In genomic region chr20:750801-751200, GRCh38 we compare ENCODE assay signal across 26 cellular contexts. TPM values are rescaled to one million over a fixed set of nuclear protein-coding genes. Genes with fewer than 3 reads are reported as not detected.
DNase-seq lines count a peak whose midpoint lies in the region; ATAC-seq, FAIRE-seq and TF ChIP-seq lines count a peak whose summit lies in the region.
"Had no signal": no experiment of that assay in that cellular context is flagged by ENCODE, and none has a peak within 500 bp of the region (broad histone marks: within the 10 kb centered on the region; RNA-seq: fewer than 3 reads in every experiment).

No MANE protein-coding gene starts in this region.

- peak overlapping the region; percentile 76 for H2AFZ ChIP-seq in K562 (ENCODE audit: low read depth, low read length)

- no peak overlapping the region for H4K8ac ChIP-seq in mesendoderm (ENCODE audit: low read depth, low read length)

- H2BK15ac ChIP-seq in mesendoderm (replicated peaks; ENCODE audit: low read depth), result no peak overlapping the region

- H3K79me1 ChIP-seq in mesendoderm (ENCODE audit: low read length), result no peaks in the 10 kb centered on the region

- no peak for TF ChIP-seq POLR2A in K562 (conservative IDR thresholded peaks at IDR 0.05)

- in situ Hi-C loops in K562 (cut with MboI), result no loop called here

- H3K18ac ChIP-seq in mesendoderm (ENCODE audit: low read length), result no peak overlapping the region

- no peak overlapping the region for H3K56ac ChIP-seq in mesendoderm (ENCODE audit: low read length)

- no peak for TF ChIP-seq CTCF in K562 (IDR thresholded peaks at IDR 0.05 in 2 of 3, conservative IDR thresholded peaks at IDR 0.05 in 1 of 3; ENCODE audit: insufficient read depth in 2 of 3, low read depth in 1 of 3, low read length in 3 of 3)
- no peak for TF ChIP-seq CTCF in A673 (conservative IDR thresholded peaks at IDR 0.05; ENCODE audit: low read depth, low read length)
- no peak for TF ChIP-seq CTCF in MCF 10A (IDR thresholded peaks at IDR 0.05; ENCODE audit: unreplicated experiment)

- H4K20me1 ChIP-seq in K562 (replicated peaks; ENCODE audit: control insufficient read depth, insufficient read depth, low read length), result no peaks in the 10 kb centered on the region

- H3K9me3 Mint-ChIP-seq in MCF 10A (ENCODE audit: unreplicated experiment), result peaks cover 9% of the 10 kb centered on the region

- H3K4me3 ChIP-seq in K562 (no peak overlapping the region), mesendoderm (ENCODE audit: low read length) (no peak overlapping the region), A673 (ENCODE audit: low read depth, low read length, poor library complexity, severe bottlenecking) (no peak overlapping the region)
- H3K4me3 ChIP-seq: dorsolateral prefrontal cortex had no signal

- H3K23ac ChIP-seq in mesendoderm (ENCODE audit: low read length), result no peak overlapping the region

- no peak overlapping the region for H2BK120ac ChIP-seq in mesendoderm (ENCODE audit: low read depth, low read length)

- no peak overlapping the region for H2BK5ac ChIP-seq in mesendoderm (ENCODE audit: low read length)

- H3K27ac Mint-ChIP-seq in MCF 10A (ENCODE audit: low read depth, unreplicated experiment), result no peak overlapping the region
- H3K27ac Mint-ChIP-seq: activated CD4-positive, alpha-beta T cell treated with anti-CD3 and anti-CD28 coated beads, Interleukin-2, amount 10 ng/mL, durations not matched to agents 7 days and 5 days; CD4-positive, alpha-beta memory T cell; nephron had no signal

- BruUV-seq in K562 (replicated peaks; lab: Mats Ljungman, UMichigan) (no TSS peak), A673 (replicated peaks; lab: Mats Ljungman, UMichigan) (no TSS peak), MCF 10A (replicated peaks; lab: Mats Ljungman, UMichigan) (no TSS peak)

- H3K36me3 Mint-ChIP-seq in MCF 10A (ENCODE audit: insufficient read depth, unreplicated experiment), result no peaks in the 10 kb centered on the region
- H3K36me3 Mint-ChIP-seq: CD4-positive, alpha-beta memory T cell had no signal

- ATAC-seq in K562, result peak; percentile 98
- ATAC-seq in GM21381 (IDR thresholded peaks at IDR 0.05; ENCODE audit: unreplicated experiment), result no peak
- ATAC-seq: activated T-cell treated with anti-CD3 and anti-CD28 coated beads, Interleukin-2, amount 50 U/mL, for 4 hours had no signal

- no peak overlapping the region for H3K4ac ChIP-seq in mesendoderm (ENCODE audit: low read depth, low read length)

- H3K9me1 ChIP-seq in K562 (ENCODE audit: control insufficient read depth, insufficient read depth, low read length), result no peaks in the 10 kb centered on the region

- TF ChIP-seq EP300 in K562 (IDR thresholded peaks at IDR 0.05; ENCODE audit: low read length), result no peak

- H3K4me1 Mint-ChIP-seq in MCF 10A (ENCODE audit: insufficient read depth, unreplicated experiment), result no peaks in the 10 kb centered on the region

- no peak overlapping the region for H3K27ac ChIP-seq in K562 (ENCODE audit: extremely low read depth, low read depth, low read length)
- H3K27ac ChIP-seq in mesendoderm (ENCODE audit: low read depth, low read length), result no peak overlapping the region
- no peak overlapping the region for H3K27ac ChIP-seq in A673 (ENCODE audit: low read depth, low read length, poor library complexity, severe bottlenecking)

- CTCF ChIA-PET in K562 (lab: Yijun Ruan, JAX; ENCODE audit: low intra/inter-chr PET ratio) (no interaction called here), A673 (lab: Charles Lee) (no interaction called here), MCF 10A (lab: Yijun Ruan, JAX) (interaction anchor here (0.8 to 2.9 kb wide), 2 partner anchors 11 to 140 kb away, joined by 3 to 24 read pairs; partner anchors contain the start of gene TCF15)

- TF ChIP-seq RAD21 in K562 (CRISPR knock-in tag; conservative IDR thresholded peaks at IDR 0.05 in 1 of 2, IDR thresholded peaks at IDR 0.05 in 1 of 2), result no peak

- H3K79me2 ChIP-seq in K562 (ENCODE audit: control insufficient read depth, insufficient read depth, low read length), result no peaks in the 10 kb centered on the region
- H3K79me2 ChIP-seq in mesendoderm (ENCODE audit: control insufficient read depth, insufficient read depth, low read length), result no peaks in the 10 kb centered on the region

- POLR2A ChIA-PET in K562 (lab: Yijun Ruan, JAX), result interaction anchor here (0.7 to 1.0 kb wide), 2 partner anchors 12 to 504 kb away, joined by 3 to 4 read pairs; no protein-coding TSS in a partner anchor
- POLR2A ChIA-PET in A673 (lab: Charles Lee; ENCODE audit: low non-redundant PET), result no interaction called here
- POLR2A ChIA-PET in MCF 10A (lab: Yijun Ruan, JAX), result no interaction called here

- no peak overlapping the region for H2AK5ac ChIP-seq in mesendoderm (ENCODE audit: low read length)

- no peak overlapping the region for H3K9ac ChIP-seq in K562 (ENCODE audit: insufficient read depth in 1 of 2, low read depth in 2 of 2, low read length in 2 of 2)
- no peak overlapping the region for H3K9ac ChIP-seq in mesendoderm (ENCODE audit: low read length)

- peak overlapping the region; percentile 14; the same call in 1 of the 2 replicates for H3K4me2 ChIP-seq in K562 (ENCODE audit: insufficient read depth, low read length)
- H3K4me2 ChIP-seq in mesendoderm (ENCODE audit: low read length), result no peak overlapping the region

- no peak overlapping the region for H4K5ac ChIP-seq in mesendoderm (ENCODE audit: low read length)

- peak; percentile 91 for FAIRE-seq in K562 (lab: Jason Lieb, UNC)

- H3K36me3 ChIP-seq in K562 (ENCODE audit: control insufficient read depth, insufficient read depth, low read length), result no peaks in the 10 kb centered on the region
- H3K36me3 ChIP-seq in mesendoderm (ENCODE audit: control insufficient read depth, insufficient read depth, low read length), result no peaks in the 10 kb centered on the region
- H3K36me3 ChIP-seq in A673 (ENCODE audit: insufficient read depth, low read length, poor library complexity, severe bottlenecking), result no peaks in the 10 kb centered on the region

- intact Hi-C loops in K562 (cut with micrococcal nuclease), result no loop called here
- intact Hi-C loops in A673 (cut with micrococcal nuclease; ENCODE audit: unreplicated experiment), result no loop called here
- intact Hi-C loops in MCF 10A (cut with micrococcal nuclease), result no loop called here

- H3K4me1 ChIP-seq in K562 (replicated peaks in 1 of 2; ENCODE audit: control insufficient read depth in 2 of 2, insufficient read depth in 2 of 2, low read length in 2 of 2) (no peaks in the 10 kb centered on the region; a peak in 3 of 5 replicates), mesendoderm (ENCODE audit: control insufficient read depth, low read depth, low read length) (no peaks in the 10 kb centered on the region), A673 (ENCODE audit: insufficient read depth, low read length, poor library complexity, severe bottlenecking) (no peaks in the 10 kb centered on the region)

- peaks cover 1% of the 10 kb centered on the region; the same call in 1 of the 2 replicates for H3K9me3 ChIP-seq in K562 (replicated peaks; ENCODE audit: control insufficient read depth, insufficient read depth, low read depth, low read length)
- peaks cover 8% of the 10 kb centered on the region for H3K9me3 ChIP-seq in A673 (ENCODE audit: low read depth, low read length, poor library complexity, severe bottlenecking)

- DNase-seq in EH (ENCODE audit: low read depth) (peak; percentile 13), MV-4-11 (lab: John Stamatoyannopoulos, UW) (peak; percentile 6), K562 (ENCODE audit: extremely low read depth in 1 of 4, low spot score in 3 of 4) (peak; percentile 61 to 70 (median 66)), mesendoderm (peak; percentile 71), A673 (ENCODE audit: low spot score) (no peak), MCF 10A (ENCODE audit: unreplicated experiment) (no peak), A172 (ENCODE audit: low spot score) (no peak)
- DNase-seq: activated CD4-positive, alpha-beta T cell treated with anti-CD3 and anti-CD28 coated beads, Interleukin-2, amount 10 ng/mL, durations not matched to agents 7 days and 5 days; activated naive CD4-positive, alpha-beta T cell; activated T-cell treated with anti-CD3 and anti-CD28 coated beads, Interleukin-2, amount 50 U/mL, for 4 hours; CD4-positive, alpha-beta memory T cell; DMS153; dorsolateral prefrontal cortex; H7; islet precursor cell; KBM-7; midbrain; NCI-H524; SIG-M5; stimulated activated CD4-positive, alpha-beta T cell treated with anti-CD3 and anti-CD28 coated beads, Interleukin-4, amount 100 ng/mL, for 1 hour; SW 1271; T1000 had no signal

- H3K27me3 ChIP-seq in K562 (ENCODE audit: control insufficient read depth in 2 of 2, insufficient read depth in 2 of 2, low read length in 2 of 2) (peaks cover 0 to 2% of the 10 kb centered on the region in 2 experiments; a peak in 1 of 5 replicates), mesendoderm (ENCODE audit: insufficient read depth, low read length, poor library complexity) (no peaks in the 10 kb centered on the region), A673 (replicated peaks; ENCODE audit: insufficient read depth, low read depth, low read length, poor library complexity) (no peaks in the 10 kb centered on the region)

- 0% methylated on average over 2 of the region's 3 CpGs for WGBS in K562 (ENCODE audit: insufficient coverage, low coverage, missing lambda C conversion rate)
- WGBS in mesendoderm (ENCODE audit: extremely low coverage, insufficient coverage, low lambda C conversion rate), result no CpG with 5 or more reads among the region's 3 CpGs

- peaks cover 36% of the 10 kb centered on the region for H3K27me3 Mint-ChIP-seq in MCF 10A (ENCODE audit: insufficient read depth, unreplicated experiment)

- no peak overlapping the region for H3K4me3 Mint-ChIP-seq in MCF 10A (ENCODE audit: unreplicated experiment)
- H3K4me3 Mint-ChIP-seq: activated CD4-positive, alpha-beta T cell treated with anti-CD3 and anti-CD28 coated beads, Interleukin-2, amount 10 ng/mL, durations not matched to agents 7 days and 5 days; activated T-cell treated with anti-CD3 and anti-CD28 coated beads, Interleukin-2, amount 50 U/mL, for 4 hours; CD4-positive, alpha-beta memory T cell; nephron had no signal

RNA-seq across cellular contexts. Expression of gene SLC52A3, which starts 17.5 kb away (rescaled TPM):
- total RNA-seq in K562 (2011; cell fraction: chromatin; rRNA removed; ENCODE audit: low replicate concordance), result 0.30 and 0.76 TPM in 2 replicates
- total RNA-seq in K562 (2011; cell fraction: nucleolus; rRNA removed), result 0.83 and 0.92 TPM in 2 replicates
- 0.53 and 0.81 TPM in 2 replicates for total RNA-seq in K562 (2011; cell fraction: nucleoplasm; rRNA removed)
- 0.09 and 0.16 TPM in 2 replicates for total RNA-seq in K562 (2014; rRNA removed)
- total RNA-seq in K562 (2014; rRNA removed; fragmentation: Illumina TruSeq; extraction: Trizol), result 0.13 and 0.25 TPM in 2 replicates
- 0.11 and 0.19 TPM in 2 replicates for total RNA-seq in K562 (2015; rRNA removed; fragmentation: Illumina TruSeq; extraction: Trizol)
- 0.60 and 0.69 TPM in 2 replicates for total RNA-seq in K562 (2021)
- 0.10 and 1.0 TPM in 2 replicates for polyA plus RNA-seq in K562 (2011; rRNA removed)
- polyA plus RNA-seq in K562 (2011; cell fraction: cytosol; rRNA removed), result 0.42 and 0.81 TPM in 2 replicates
- polyA plus RNA-seq in K562 (2011; cell fraction: nucleus; rRNA removed), result 0.44 and 0.51 TPM in 2 replicates
- polyA plus RNA-seq in K562 (2012), result 0.49 and 0.79 TPM in 2 replicates
- polyA plus RNA-seq in K562 (2014; fragmentation: Illumina TruSeq; extraction: Trizol), result 0.37 and 0.44 TPM in 2 replicates
- polyA plus RNA-seq in K562 (2014; fragmentation: Nextera tagmentation; extraction: Ambion mirVana), result under 1 TPM; 0.06 to 0.07 TPM
- polyA plus RNA-seq in K562 (2014; rRNA removed), result 0.16 and 0.20 TPM in 2 replicates
- 0.39 TPM in 1 of 2 replicates, not detected in the other for polyA minus RNA-seq in K562 (2011; rRNA and poly(A)+ RNA removed)
- polyA minus RNA-seq in K562 (2011; cell fraction: cytosol; rRNA and poly(A)+ RNA removed), result 1.5 TPM in 1 of 2 replicates, not detected in the other
- 0.13 and 0.89 TPM in 2 replicates for polyA minus RNA-seq in K562 (2011; cell fraction: nucleus; rRNA and poly(A)+ RNA removed)
- 1.6 TPM for polyA plus RNA-seq in mesendoderm (2013, experiment 1 of 2)
- 1.8 TPM for polyA plus RNA-seq in mesendoderm (2013, experiment 2 of 2)
- not detected in 2 replicates for total RNA-seq in A673 (2021)
- 0.14 and 0.17 TPM in 2 replicates for total RNA-seq in MCF 10A (2022)
- 0.03 and 0.22 TPM in 2 replicates for total RNA-seq in A172 (2014; rRNA removed; shearing (Covaris generic))
- total RNA-seq: activated CD4-positive, alpha-beta T cell treated with anti-CD3 and anti-CD28 coated beads, Interleukin-2, amount 10 ng/mL, durations not matched to agents 7 days and 5 days; activated T-cell treated with anti-CD3 and anti-CD28 coated beads, Interleukin-2, amount 50 U/mL, for 4 hours; CD4-positive, alpha-beta memory T cell; fibroblast of lung; osteoblast had no signal
- polyA plus RNA-seq: CD4-positive, alpha-beta memory T cell; fibroblast of lung had no signal

Comparison
In these comparisons a context has a peak if more than half of its experiments do, and no peak if none do; other contexts are left out.
1. DNase-seq: peak in EH (single experiment), MV-4-11 (single experiment), K562 (4 of 4) and mesendoderm (single experiment); none in A673 (single experiment), MCF 10A (single experiment) and A172 (single experiment).